21 cellular contexts compared by ENCODE assay signal in the genomic region with DNA sequence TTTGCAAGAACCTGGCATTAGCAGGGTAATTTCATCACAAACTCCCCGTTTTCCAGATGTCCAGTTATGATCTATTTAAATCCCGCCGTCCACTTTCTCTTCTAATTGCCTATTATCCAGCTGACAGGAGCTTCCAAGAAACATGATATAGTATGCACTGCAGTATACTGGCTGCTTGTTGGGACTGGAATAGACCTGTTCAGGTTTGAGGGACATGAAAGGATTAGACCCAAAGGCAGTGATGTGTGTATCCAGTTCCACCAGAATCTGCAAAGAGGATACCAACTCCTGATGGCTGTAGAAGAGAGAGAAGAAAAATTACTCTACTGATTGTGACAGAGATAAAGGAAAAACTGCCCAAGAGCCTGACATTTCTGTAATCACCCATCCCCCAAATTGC.
"Had no signal": no experiment of that assay in that cellular context is flagged by ENCODE, and none has a peak within 500 bp of the region (broad histone marks: within the 10 kb centered on the region; RNA-seq: fewer than 3 reads in every experiment).

No MANE protein-coding gene starts in this region.

- H3K27ac ChIP-seq: heart right ventricle, psoas muscle, right lobe of liver, suprapubic skin, thyroid gland, upper lobe of right lung, vagina had no signal

- ATAC-seq: effector memory CD8-positive, alpha-beta T cell; heart right ventricle; naive thymus-derived CD4-positive, alpha-beta T cell; right lobe of liver; stimulated activated effector memory CD8-positive, alpha-beta T cell treated with anti-CD3 and anti-CD28 coated beads, Interleukin-12 subunit alpha, Interleukin-12 subunit beta, amount 100 ng/mL, for 72 hours; stimulated activated naive CD8-positive, alpha-beta T cell treated with anti-CD3 and anti-CD28 coated beads, Interleukin-15, Interleukin-2, amounts not matched to agents 100 U/mL and 50 U/mL, for 24 hours; upper lobe of right lung had no signal

- H3K9me3 Mint-ChIP-seq: dendritic cell treated with granulocyte-macrophage colony-stimulating factor and Interleukin-4, amounts not matched to agents 40 ng/mL and 50 ng/mL, for 4 days; effector memory CD8-positive, alpha-beta T cell; naive thymus-derived CD4-positive, alpha-beta T cell; nephron progenitor cell; stimulated activated effector memory CD8-positive, alpha-beta T cell treated with anti-CD3 and anti-CD28 coated beads, Interleukin-12 subunit alpha, Interleukin-12 subunit beta, amount 100 ng/mL, for 72 hours had no signal

- H3K27me3 ChIP-seq: heart right ventricle, right lobe of liver, suprapubic skin, thyroid gland, upper lobe of right lung, vagina had no signal

- H3K4me3 Mint-ChIP-seq: dendritic cell treated with granulocyte-macrophage colony-stimulating factor and Interleukin-4, amounts not matched to agents 40 ng/mL and 50 ng/mL, for 4 days; effector memory CD8-positive, alpha-beta T cell; naive thymus-derived CD4-positive, alpha-beta T cell; nephron progenitor cell; stimulated activated effector memory CD8-positive, alpha-beta T cell treated with anti-CD3 and anti-CD28 coated beads, Interleukin-12 subunit alpha, Interleukin-12 subunit beta, amount 100 ng/mL, for 72 hours had no signal

- H3K27ac Mint-ChIP-seq: dendritic cell treated with granulocyte-macrophage colony-stimulating factor and Interleukin-4, amounts not matched to agents 40 ng/mL and 50 ng/mL, for 4 days; effector memory CD8-positive, alpha-beta T cell; nephron progenitor cell; stimulated activated effector memory CD8-positive, alpha-beta T cell treated with anti-CD3 and anti-CD28 coated beads, Interleukin-12 subunit alpha, Interleukin-12 subunit beta, amount 100 ng/mL, for 72 hours had no signal

- FAIRE-seq: frontal cortex, islet of Langerhans had no signal

- H3K4me1 ChIP-seq: heart right ventricle, right lobe of liver, thyroid gland, upper lobe of right lung, vagina had no signal

- H3K27me3 Mint-ChIP-seq: dendritic cell treated with granulocyte-macrophage colony-stimulating factor and Interleukin-4, amounts not matched to agents 40 ng/mL and 50 ng/mL, for 4 days; effector memory CD8-positive, alpha-beta T cell; naive thymus-derived CD4-positive, alpha-beta T cell had no signal

- H3K4me3 ChIP-seq: heart right ventricle, psoas muscle, right lobe of liver, suprapubic skin, thyroid gland, upper lobe of right lung, vagina had no signal

- H3K9me3 ChIP-seq: heart right ventricle, psoas muscle, right lobe of liver, suprapubic skin, thyroid gland, upper lobe of right lung, vagina had no signal

- DNase-seq: effector memory CD8-positive, alpha-beta T cell; erythroblast; heart right ventricle; hypothalamus; kidney glomerular epithelial cell; naive thymus-derived CD4-positive, alpha-beta T cell; nephron progenitor cell; psoas muscle; retina; right lobe of liver; stimulated activated CD4-positive, alpha-beta T cell treated with anti-CD3 and anti-CD28 coated beads, Interleukin-4, amount 100 ng/mL, for 1 hour; stimulated activated CD8-positive, alpha-beta memory T cell treated with anti-CD3 and anti-CD28 coated beads, Interleukin-4, amount 100 ng/mL, for 48 hours; stimulated activated naive CD8-positive, alpha-beta T cell treated with anti-CD3 and anti-CD28 coated beads, Interleukin-15, Interleukin-2, amounts not matched to agents 100 U/mL and 50 U/mL, for 24 hours; thyroid gland; upper lobe of right lung had no signal

- H3K4me1 Mint-ChIP-seq: naive thymus-derived CD4-positive, alpha-beta T cell; nephron progenitor cell had no signal
